In the genomic region with DNA sequence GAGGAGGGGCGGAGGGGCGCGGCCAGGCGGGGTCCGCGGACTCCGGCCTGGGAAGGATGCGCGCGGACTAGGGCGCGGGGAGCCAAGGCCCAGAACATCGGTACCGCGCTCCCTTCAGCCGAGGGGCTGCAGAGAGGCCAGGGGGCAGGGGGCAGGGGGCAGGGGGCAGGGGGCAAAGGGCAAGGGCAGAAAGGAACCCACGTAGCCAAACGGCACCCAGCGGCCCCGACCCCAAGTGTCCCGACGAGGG, we compare ENCODE assay signal across 8 cellular contexts. TPM values are rescaled to one million over a fixed set of nuclear protein-coding genes. Genes with fewer than 3 reads are reported as not detected.
DNase-seq lines count a peak whose midpoint lies in the region; ATAC-seq and TF ChIP-seq lines count a peak whose summit lies in the region.

No MANE protein-coding gene starts in this region.

- H3K4me3 ChIP-seq in WI38 (ENCODE audit: low read depth, low read length) = peak overlapping the region; percentile 77
- H3K4me3 ChIP-seq in gastroesophageal sphincter = peak overlapping the region; percentile 60 to 88
- H3K4me3 ChIP-seq in retinal pigment epithelial cell (ENCODE audit: low read length) = peak overlapping the region; percentile 63

- H3K36me3 ChIP-seq in gastroesophageal sphincter = peaks cover 0 to 10% of the 10 kb centered on the region in 2 donors

- TF ChIP-seq EP300 in gastroesophageal sphincter (IDR thresholded peaks at IDR 0.05) = no peak

- ATAC-seq in HG03103 (IDR thresholded peaks at IDR 0.05; ENCODE audit: low read depth, unreplicated experiment) (peak; percentile 14), gastroesophageal sphincter (peak; percentile 27), HG03565 (IDR thresholded peaks at IDR 0.05; ENCODE audit: unreplicated experiment) (no peak)

- no peaks in the 10 kb centered on the region for H3K9me3 ChIP-seq in gastroesophageal sphincter

- in situ Hi-C loops in G401 (cut with HindIII; ENCODE audit: low sequenced_read_pairs) = no loop called here

- no peak for TF ChIP-seq POLR2A in gastroesophageal sphincter (IDR thresholded peaks at IDR 0.05)

- peak overlapping the region; percentile 74 to 97 (median 92) for H3K27ac ChIP-seq in gastroesophageal sphincter

- peaks cover 0 to 33% (median 17%) of the 10 kb centered on the region in 3 donors for H3K4me1 ChIP-seq in gastroesophageal sphincter

- no CpG with 5 or more reads among the region's 22 CpGs for WGBS in gastroesophageal sphincter (ENCODE audit: low coverage in 1 of 2), 2 donors

- DNase-seq in stimulated activated CD8-positive, alpha-beta memory T cell treated with anti-CD3 and anti-CD28 coated beads, Interleukin-12 subunit alpha, Interleukin-12 subunit beta, amount 100 ng/mL, for 4 hours (ENCODE audit: low read depth) = peak; percentile 29
- no peak for DNase-seq in stimulated activated CD8-positive, alpha-beta memory T cell treated with anti-CD3 and anti-CD28 coated beads, Interleukin-4, amount 100 ng/mL, for 48 hours
- DNase-seq in retinal pigment epithelial cell (ENCODE audit: low read depth) (no peak), G401 (ENCODE audit: low spot score) (no peak)

- no peaks in the 10 kb centered on the region for H3K27me3 ChIP-seq in gastroesophageal sphincter

- no peak for TF ChIP-seq CTCF in WI38 (IDR thresholded peaks at IDR 0.05; ENCODE audit: low read depth, low read length)
- TF ChIP-seq CTCF in gastroesophageal sphincter (IDR thresholded peaks at IDR 0.05) = no peak
- TF ChIP-seq CTCF in retinal pigment epithelial cell (conservative IDR thresholded peaks at IDR 0.05; ENCODE audit: low read depth, low read length) = no peak

RNA-seq across cellular contexts. Expression of gene NPHP4, which starts 0.5 kb away (rescaled TPM):
- total RNA-seq in gastroesophageal sphincter = 1 to 10 TPM; 5.7 to 9.7 (median 6.2) TPM
- total RNA-seq in G401 (2014; rRNA removed; shearing (Covaris generic)) = 7.6 and 9.8 TPM in 2 replicates

RNA-seq across cellular contexts. Expression of gene KCNAB2, which starts 54.0 kb away (rescaled TPM):
- total RNA-seq in gastroesophageal sphincter = 10 to 100 TPM; 10.9 to 12.6 (median 11.7) TPM
- total RNA-seq in G401 (2014; rRNA removed; shearing (Covaris generic)) = 0.71 and 1.8 TPM in 2 replicates
